1 cellular context compared by ENCODE assay signal in the genomic region with DNA sequence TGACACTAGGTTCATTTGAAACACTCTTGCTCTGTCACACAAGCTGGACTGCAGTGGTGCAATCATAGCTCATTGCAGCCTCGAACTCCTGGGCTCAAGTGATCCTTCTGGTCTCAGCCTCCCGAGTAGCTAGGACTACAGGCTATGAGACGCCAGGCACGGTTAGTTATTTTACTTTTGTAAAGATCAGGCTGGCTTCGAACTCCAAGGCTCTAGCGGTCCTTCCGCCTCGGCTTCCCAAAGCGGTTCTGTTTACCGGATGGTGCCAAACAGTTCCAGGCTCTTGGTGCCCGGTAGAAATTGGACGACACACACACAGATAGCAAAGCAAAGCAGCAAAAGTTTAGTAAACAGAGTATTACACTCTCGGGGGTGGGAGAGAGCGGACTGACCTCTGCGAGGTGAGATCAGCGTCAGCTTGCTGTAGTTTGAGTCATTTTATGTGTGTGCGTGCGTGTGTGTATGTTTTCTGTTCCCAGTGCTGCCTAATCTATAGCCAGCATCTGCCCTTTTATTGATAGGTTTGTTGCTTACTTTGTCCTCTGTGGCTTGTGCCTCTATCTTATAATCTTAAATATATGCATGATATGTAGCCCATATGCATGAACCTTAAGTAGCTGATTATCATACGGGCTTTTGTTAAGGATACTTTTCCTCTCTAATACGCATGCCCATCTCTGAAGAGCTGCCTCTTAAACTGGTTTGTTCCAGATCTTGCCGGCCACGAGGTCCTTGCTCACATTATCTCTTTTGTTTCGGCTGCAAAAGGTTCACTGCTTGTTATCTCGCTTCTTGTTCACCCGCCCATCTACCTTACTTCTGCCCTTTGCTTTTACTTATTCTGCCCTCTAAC.
TF ChIP-seq lines count a peak whose summit lies in the region.

No MANE protein-coding gene starts in this region.

TF ChIP-seq in K562, 482 proteins besides CTCF, POLR2A, EP300 and RAD21 (continued from another document and continues in another):
- TF ChIP-seq BCOR (IDR thresholded peaks at IDR 0.05) (peak; percentile 92), ZNF184 (CRISPR knock-in tag; IDR thresholded peaks at IDR 0.05) (no peak), CREB1 (IDR thresholded peaks at IDR 0.05) (peak; percentile 33; the same call in 1 of the 2 replicates), CREB1 (CRISPR knock-in tag; IDR thresholded peaks at IDR 0.05) (no peak), CCAR2 (IDR thresholded peaks at IDR 0.05; ENCODE audit: low read depth, low read length) (no peak), ZNF57 (CRISPR knock-in tag; IDR thresholded peaks at IDR 0.05) (no peak), L3MBTL2 (IDR thresholded peaks at IDR 0.05) (peak; percentile 68), CBX8 (IDR thresholded peaks at IDR 0.05; ENCODE audit: borderline replicate concordance, extremely low read depth, low read depth, low read length, poor library complexity, severe bottlenecking) (no peak), ZNF561 (CRISPR knock-in tag; conservative IDR thresholded peaks at IDR 0.05) (no peak), RB1 (IDR thresholded peaks at IDR 0.05; ENCODE audit: low read depth) (no peak; the same call in none of the 2 replicates), CBX3 (IDR thresholded peaks at IDR 0.05; ENCODE audit: borderline replicate concordance in 1 of 2, low read length in 2 of 2) (no peak), TAF15 (IDR thresholded peaks at IDR 0.05; ENCODE audit: low read depth, low read length) (no peak), ZNF785 (CRISPR knock-in tag; IDR thresholded peaks at IDR 0.05) (no peak), ARNT (IDR thresholded peaks at IDR 0.05) (peak in 1 of 2 experiments; percentile 88; a peak in 1 of 4 replicates), ZNF232 (CRISPR knock-in tag; IDR thresholded peaks at IDR 0.05) (no peak), ZNF282 (CRISPR knock-in tag; IDR thresholded peaks at IDR 0.05) (no peak), PCBP2 (IDR thresholded peaks at IDR 0.05; ENCODE audit: low read depth, low read length, poor library complexity, severe bottlenecking) (no peak), TRIM24 (IDR thresholded peaks at IDR 0.05) (peak; percentile 29 to 88; a peak in 2 of 4 replicates), FOXJ3 (CRISPR knock-in tag; IDR thresholded peaks at IDR 0.05) (no peak; the same call in 1 of the 2 replicates), FUS (optimal IDR thresholded peaks at IDR 0.05; ENCODE audit: low read depth, low read length) (no peak), PRMT5 (CRISPR knock-in tag; IDR thresholded peaks at IDR 0.05) (no peak), RHOXF2B (CRISPR knock-in tag; conservative IDR thresholded peaks at IDR 0.05) (peak; percentile 89; the same call in 1 of the 2 replicates), EHMT2 (IDR thresholded peaks at IDR 0.05) (no peak), SREBF1 (IDR thresholded peaks at IDR 0.05; ENCODE audit: borderline replicate concordance, low read depth, low read length) (no peak; the same call in 1 of the 2 replicates), ZNF347 (CRISPR knock-in tag; IDR thresholded peaks at IDR 0.05; ENCODE audit: low read depth) (no peak), RBM34 (IDR thresholded peaks at IDR 0.05; ENCODE audit: borderline replicate concordance, insufficient read depth, low read length) (no peak), TRIM28 (IDR thresholded peaks at IDR 0.05) (0 out of 2 replicates have a peak, but pooled peaks have one; percentile 20), ZBTB7A (IDR thresholded peaks at IDR 0.05; ENCODE audit: borderline replicate concordance, control insufficient read depth, low read depth, low read length) (no peak)
- TF ChIP-seq, protein P1, sequence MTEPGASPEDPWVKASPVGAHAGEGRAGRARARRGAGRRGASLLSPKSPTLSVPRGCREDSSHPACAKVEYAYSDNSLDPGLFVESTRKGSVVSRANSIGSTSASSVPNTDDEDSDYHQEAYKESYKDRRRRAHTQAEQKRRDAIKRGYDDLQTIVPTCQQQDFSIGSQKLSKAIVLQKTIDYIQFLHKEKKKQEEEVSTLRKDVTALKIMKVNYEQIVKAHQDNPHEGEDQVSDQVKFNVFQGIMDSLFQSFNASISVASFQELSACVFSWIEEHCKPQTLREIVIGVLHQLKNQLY (CRISPR knock-in tag; conservative IDR thresholded peaks at IDR 0.05) = no peak
- TF ChIP-seq, protein P2, sequence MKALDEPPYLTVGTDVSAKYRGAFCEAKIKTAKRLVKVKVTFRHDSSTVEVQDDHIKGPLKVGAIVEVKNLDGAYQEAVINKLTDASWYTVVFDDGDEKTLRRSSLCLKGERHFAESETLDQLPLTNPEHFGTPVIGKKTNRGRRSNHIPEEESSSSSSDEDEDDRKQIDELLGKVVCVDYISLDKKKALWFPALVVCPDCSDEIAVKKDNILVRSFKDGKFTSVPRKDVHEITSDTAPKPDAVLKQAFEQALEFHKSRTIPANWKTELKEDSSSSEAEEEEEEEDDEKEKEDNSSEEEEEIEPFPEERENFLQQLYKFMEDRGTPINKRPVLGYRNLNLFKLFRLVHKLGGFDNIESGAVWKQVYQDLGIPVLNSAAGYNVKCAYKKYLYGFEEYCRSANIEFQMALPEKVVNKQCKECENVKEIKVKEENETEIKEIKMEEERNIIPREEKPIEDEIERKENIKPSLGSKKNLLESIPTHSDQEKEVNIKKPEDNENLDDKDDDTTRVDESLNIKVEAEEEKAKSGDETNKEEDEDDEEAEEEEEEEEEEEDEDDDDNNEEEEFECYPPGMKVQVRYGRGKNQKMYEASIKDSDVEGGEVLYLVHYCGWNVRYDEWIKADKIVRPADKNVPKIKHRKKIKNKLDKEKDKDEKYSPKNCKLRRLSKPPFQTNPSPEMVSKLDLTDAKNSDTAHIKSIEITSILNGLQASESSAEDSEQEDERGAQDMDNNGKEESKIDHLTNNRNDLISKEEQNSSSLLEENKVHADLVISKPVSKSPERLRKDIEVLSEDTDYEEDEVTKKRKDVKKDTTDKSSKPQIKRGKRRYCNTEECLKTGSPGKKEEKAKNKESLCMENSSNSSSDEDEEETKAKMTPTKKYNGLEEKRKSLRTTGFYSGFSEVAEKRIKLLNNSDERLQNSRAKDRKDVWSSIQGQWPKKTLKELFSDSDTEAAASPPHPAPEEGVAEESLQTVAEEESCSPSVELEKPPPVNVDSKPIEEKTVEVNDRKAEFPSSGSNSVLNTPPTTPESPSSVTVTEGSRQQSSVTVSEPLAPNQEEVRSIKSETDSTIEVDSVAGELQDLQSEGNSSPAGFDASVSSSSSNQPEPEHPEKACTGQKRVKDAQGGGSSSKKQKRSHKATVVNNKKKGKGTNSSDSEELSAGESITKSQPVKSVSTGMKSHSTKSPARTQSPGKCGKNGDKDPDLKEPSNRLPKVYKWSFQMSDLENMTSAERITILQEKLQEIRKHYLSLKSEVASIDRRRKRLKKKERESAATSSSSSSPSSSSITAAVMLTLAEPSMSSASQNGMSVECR (CRISPR knock-in tag; IDR thresholded peaks at IDR 0.05) = no peak
- TF ChIP-seq, protein P3, sequence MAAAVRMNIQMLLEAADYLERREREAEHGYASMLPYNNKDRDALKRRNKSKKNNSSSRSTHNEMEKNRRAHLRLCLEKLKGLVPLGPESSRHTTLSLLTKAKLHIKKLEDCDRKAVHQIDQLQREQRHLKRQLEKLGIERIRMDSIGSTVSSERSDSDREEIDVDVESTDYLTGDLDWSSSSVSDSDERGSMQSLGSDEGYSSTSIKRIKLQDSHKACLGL (CRISPR knock-in tag; IDR thresholded peaks at IDR 0.05; ENCODE audit: borderline replicate concordance, poor library complexity, severe bottlenecking) = no peak
- TF ChIP-seq, protein P4, sequence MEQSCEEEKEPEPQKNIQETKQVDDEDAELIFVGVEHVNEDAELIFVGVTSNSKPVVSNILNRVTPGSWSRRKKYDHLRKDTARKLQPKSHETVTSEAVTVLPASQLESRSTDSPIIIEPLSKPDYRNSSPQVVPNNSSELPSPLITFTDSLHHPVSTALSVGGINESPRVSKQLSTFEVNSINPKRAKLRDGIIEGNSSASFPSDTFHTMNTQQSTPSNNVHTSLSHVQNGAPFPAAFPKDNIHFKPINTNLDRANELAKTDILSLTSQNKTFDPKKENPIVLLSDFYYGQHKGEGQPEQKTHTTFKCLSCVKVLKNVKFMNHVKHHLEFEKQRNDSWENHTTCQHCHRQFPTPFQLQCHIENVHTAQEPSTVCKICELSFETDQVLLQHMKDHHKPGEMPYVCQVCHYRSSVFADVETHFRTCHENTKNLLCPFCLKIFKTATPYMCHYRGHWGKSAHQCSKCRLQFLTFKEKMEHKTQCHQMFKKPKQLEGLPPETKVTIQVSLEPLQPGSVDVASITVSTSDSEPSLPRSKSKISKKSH (CRISPR knock-in tag; IDR thresholded peaks at IDR 0.05) = no peak
- TF ChIP-seq, protein P5, sequence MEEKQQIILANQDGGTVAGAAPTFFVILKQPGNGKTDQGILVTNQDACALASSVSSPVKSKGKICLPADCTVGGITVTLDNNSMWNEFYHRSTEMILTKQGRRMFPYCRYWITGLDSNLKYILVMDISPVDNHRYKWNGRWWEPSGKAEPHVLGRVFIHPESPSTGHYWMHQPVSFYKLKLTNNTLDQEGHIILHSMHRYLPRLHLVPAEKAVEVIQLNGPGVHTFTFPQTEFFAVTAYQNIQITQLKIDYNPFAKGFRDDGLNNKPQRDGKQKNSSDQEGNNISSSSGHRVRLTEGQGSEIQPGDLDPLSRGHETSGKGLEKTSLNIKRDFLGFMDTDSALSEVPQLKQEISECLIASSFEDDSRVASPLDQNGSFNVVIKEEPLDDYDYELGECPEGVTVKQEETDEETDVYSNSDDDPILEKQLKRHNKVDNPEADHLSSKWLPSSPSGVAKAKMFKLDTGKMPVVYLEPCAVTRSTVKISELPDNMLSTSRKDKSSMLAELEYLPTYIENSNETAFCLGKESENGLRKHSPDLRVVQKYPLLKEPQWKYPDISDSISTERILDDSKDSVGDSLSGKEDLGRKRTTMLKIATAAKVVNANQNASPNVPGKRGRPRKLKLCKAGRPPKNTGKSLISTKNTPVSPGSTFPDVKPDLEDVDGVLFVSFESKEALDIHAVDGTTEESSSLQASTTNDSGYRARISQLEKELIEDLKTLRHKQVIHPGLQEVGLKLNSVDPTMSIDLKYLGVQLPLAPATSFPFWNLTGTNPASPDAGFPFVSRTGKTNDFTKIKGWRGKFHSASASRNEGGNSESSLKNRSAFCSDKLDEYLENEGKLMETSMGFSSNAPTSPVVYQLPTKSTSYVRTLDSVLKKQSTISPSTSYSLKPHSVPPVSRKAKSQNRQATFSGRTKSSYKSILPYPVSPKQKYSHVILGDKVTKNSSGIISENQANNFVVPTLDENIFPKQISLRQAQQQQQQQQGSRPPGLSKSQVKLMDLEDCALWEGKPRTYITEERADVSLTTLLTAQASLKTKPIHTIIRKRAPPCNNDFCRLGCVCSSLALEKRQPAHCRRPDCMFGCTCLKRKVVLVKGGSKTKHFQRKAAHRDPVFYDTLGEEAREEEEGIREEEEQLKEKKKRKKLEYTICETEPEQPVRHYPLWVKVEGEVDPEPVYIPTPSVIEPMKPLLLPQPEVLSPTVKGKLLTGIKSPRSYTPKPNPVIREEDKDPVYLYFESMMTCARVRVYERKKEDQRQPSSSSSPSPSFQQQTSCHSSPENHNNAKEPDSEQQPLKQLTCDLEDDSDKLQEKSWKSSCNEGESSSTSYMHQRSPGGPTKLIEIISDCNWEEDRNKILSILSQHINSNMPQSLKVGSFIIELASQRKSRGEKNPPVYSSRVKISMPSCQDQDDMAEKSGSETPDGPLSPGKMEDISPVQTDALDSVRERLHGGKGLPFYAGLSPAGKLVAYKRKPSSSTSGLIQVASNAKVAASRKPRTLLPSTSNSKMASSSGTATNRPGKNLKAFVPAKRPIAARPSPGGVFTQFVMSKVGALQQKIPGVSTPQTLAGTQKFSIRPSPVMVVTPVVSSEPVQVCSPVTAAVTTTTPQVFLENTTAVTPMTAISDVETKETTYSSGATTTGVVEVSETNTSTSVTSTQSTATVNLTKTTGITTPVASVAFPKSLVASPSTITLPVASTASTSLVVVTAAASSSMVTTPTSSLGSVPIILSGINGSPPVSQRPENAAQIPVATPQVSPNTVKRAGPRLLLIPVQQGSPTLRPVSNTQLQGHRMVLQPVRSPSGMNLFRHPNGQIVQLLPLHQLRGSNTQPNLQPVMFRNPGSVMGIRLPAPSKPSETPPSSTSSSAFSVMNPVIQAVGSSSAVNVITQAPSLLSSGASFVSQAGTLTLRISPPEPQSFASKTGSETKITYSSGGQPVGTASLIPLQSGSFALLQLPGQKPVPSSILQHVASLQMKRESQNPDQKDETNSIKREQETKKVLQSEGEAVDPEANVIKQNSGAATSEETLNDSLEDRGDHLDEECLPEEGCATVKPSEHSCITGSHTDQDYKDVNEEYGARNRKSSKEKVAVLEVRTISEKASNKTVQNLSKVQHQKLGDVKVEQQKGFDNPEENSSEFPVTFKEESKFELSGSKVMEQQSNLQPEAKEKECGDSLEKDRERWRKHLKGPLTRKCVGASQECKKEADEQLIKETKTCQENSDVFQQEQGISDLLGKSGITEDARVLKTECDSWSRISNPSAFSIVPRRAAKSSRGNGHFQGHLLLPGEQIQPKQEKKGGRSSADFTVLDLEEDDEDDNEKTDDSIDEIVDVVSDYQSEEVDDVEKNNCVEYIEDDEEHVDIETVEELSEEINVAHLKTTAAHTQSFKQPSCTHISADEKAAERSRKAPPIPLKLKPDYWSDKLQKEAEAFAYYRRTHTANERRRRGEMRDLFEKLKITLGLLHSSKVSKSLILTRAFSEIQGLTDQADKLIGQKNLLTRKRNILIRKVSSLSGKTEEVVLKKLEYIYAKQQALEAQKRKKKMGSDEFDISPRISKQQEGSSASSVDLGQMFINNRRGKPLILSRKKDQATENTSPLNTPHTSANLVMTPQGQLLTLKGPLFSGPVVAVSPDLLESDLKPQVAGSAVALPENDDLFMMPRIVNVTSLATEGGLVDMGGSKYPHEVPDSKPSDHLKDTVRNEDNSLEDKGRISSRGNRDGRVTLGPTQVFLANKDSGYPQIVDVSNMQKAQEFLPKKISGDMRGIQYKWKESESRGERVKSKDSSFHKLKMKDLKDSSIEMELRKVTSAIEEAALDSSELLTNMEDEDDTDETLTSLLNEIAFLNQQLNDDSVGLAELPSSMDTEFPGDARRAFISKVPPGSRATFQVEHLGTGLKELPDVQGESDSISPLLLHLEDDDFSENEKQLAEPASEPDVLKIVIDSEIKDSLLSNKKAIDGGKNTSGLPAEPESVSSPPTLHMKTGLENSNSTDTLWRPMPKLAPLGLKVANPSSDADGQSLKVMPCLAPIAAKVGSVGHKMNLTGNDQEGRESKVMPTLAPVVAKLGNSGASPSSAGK (IDR thresholded peaks at IDR 0.05) = peak; percentile 57; the same call in 1 of the 2 replicates
